6 cellular contexts compared by ENCODE assay signal in the genomic region with DNA sequence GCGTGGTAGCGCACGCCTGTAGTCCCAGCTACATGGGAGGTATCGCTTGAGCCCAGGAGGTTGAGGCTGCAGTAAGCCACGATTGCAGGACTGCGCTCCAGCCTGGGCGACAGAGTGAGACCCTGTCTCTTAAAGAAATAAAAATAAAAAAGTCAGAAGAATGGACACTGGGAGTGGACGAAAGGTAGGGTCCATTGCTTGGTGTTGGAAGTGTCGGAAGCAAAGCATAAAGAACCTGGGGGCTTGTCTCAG. TPM values are rescaled to one million over a fixed set of nuclear protein-coding genes. Genes with fewer than 3 reads are reported as not detected.
A peak's percentile ranks its signal among the peaks of the same experiment; 100 is the strongest.
DNase-seq lines count a peak whose midpoint lies in the region; ATAC-seq and TF ChIP-seq lines count a peak whose summit lies in the region.

No MANE protein-coding gene starts in this region.

- no peak overlapping the region for H3K9ac ChIP-seq in iPS-20b (ENCODE audit: low read depth, low read length)

- TF ChIP-seq CTCF in AG04449 (IDR thresholded peaks at IDR 0.05; ENCODE audit: insufficient read depth, low read length, missing control alignments): no peak

- no peak overlapping the region for H3K27ac ChIP-seq in SJSA1
- no peak overlapping the region for H3K27ac ChIP-seq in iPS-20b (ENCODE audit: low read length)

- CTCF ChIA-PET in AG04449 (lab: Yijun Ruan, JAX): no interaction called here

- POLR2A ChIA-PET in AG04449 (lab: Yijun Ruan, JAX): no interaction called here

- H3K4me1 ChIP-seq in SJSA1 (replicated peaks): peaks cover 13% of the 10 kb centered on the region
- H3K4me1 ChIP-seq in iPS-20b (ENCODE audit: insufficient read depth, low read length): peaks cover 8% of the 10 kb centered on the region; the same call in 1 of the 2 replicates

- no peak for ATAC-seq in GM21737 (IDR thresholded peaks at IDR 0.05; ENCODE audit: unreplicated experiment)

- DNase-seq in AG04449 (ENCODE audit: low read depth, low spot score): no peak
- no peak for DNase-seq in SJSA1 (ENCODE audit: low read depth in 1 of 2, low spot score in 2 of 2)
- DNase-seq in stimulated activated CD4-positive, alpha-beta T cell treated with anti-CD3 and anti-CD28 coated beads, Interleukin-15, amount 100 ng/mL, for 24 hours: no peak
- no peak for DNase-seq in hepatic stellate cell (ENCODE audit: low spot score)

- H3K27me3 ChIP-seq in SJSA1 (replicated peaks): no peaks in the 10 kb centered on the region
- H3K27me3 ChIP-seq in iPS-20b (ENCODE audit: insufficient read depth, low read length): peaks cover 40% of the 10 kb centered on the region

- H3K9me3 ChIP-seq in SJSA1 (replicated peaks) (no peaks in the 10 kb centered on the region), iPS-20b (ENCODE audit: insufficient read depth, low read depth, low read length) (no peaks in the 10 kb centered on the region)

- peak overlapping the region; percentile 37 for H3K4me3 ChIP-seq in AG04449 (ENCODE audit: low read depth, low read length)
- peak overlapping the region; percentile 65 for H3K4me3 ChIP-seq in SJSA1
- peak overlapping the region; percentile 67; the same call in 1 of the 2 replicates for H3K4me3 ChIP-seq in iPS-20b (ENCODE audit: low read length)

- H3K36me3 ChIP-seq in SJSA1 (peaks cover 32% of the 10 kb centered on the region), iPS-20b (ENCODE audit: insufficient read depth, low read depth, low read length) (no peaks in the 10 kb centered on the region)

RNA-seq across cellular contexts. Expression of a gene that starts 0.4 kb away (rescaled TPM):
- 3.7 and 4.6 TPM in 2 replicates for total RNA-seq in SJSA1 (2014; rRNA removed; shearing (Covaris generic))

RNA-seq across cellular contexts. Expression of a gene that starts 17.0 kb away (rescaled TPM):
- 7.3 and 8.8 TPM in 2 replicates for total RNA-seq in SJSA1 (2014; rRNA removed; shearing (Covaris generic))

RNA-seq across cellular contexts. Expression of a gene that starts 18.1 kb away (rescaled TPM):
- total RNA-seq in SJSA1 (2014; rRNA removed; shearing (Covaris generic)): not detected in 2 replicates

RNA-seq across cellular contexts. Expression of a gene that starts 26.6 kb away (rescaled TPM):
- 7.1 and 12.4 TPM in 2 replicates for total RNA-seq in SJSA1 (2014; rRNA removed; shearing (Covaris generic))

RNA-seq across cellular contexts. Expression of a gene that starts 29.5 kb away (rescaled TPM):
- total RNA-seq in SJSA1 (2014; rRNA removed; shearing (Covaris generic)): 16.6 and 28.7 TPM in 2 replicates
